33 cellular contexts compared by ENCODE assay signal in the genomic region with DNA sequence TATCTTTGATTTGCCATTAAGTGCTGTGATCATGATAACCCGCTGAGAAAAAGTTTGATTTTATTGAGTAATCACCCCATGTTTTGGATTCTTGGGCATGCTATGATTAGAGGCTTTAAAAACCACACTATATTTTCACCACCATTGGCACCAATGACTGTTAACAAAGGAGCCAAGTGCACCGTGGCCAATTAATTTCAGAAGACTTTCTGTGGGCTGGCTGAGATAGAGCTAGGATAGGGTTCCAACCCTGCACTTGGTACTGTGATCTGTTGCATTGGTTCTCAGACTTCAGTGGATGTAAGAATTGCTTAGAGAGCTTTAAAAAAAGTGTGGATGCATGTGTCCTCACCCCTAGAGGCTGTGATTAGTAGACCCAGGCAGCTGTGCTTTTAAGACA.
"Had no signal": no experiment of that assay in that cellular context is flagged by ENCODE, and none has a peak within 500 bp of the region (broad histone marks: within the 10 kb centered on the region; RNA-seq: fewer than 3 reads in every experiment).

No MANE protein-coding gene starts in this region.

- H3K27ac ChIP-seq: colonic mucosa, epithelial cell of prostate, gastroesophageal sphincter, heart left ventricle, hepatocyte, left lung, neural progenitor cell, parathyroid adenoma, right atrium auricular region, sigmoid colon, skin epidermis, spleen, suprapubic skin, transverse colon, upper lobe of right lung, uterus had no signal

- H3K4me1 ChIP-seq: colonic mucosa, left lung, neural progenitor cell, right atrium auricular region, sigmoid colon, spleen, suprapubic skin, transverse colon, upper lobe of right lung, uterus had no signal

- DNase-seq: colonic mucosa; effector CD8-positive, alpha-beta T cell; endodermal cell; foreskin fibroblast; heart left ventricle; left cardiac atrium; left lung; mammary epithelial cell; mesendoderm; midbrain; naive thymus-derived CD4-positive, alpha-beta T cell; sigmoid colon; spleen; stimulated activated CD4-positive, alpha-beta T cell treated with anti-CD3 and anti-CD28 coated beads, Interleukin-2, amount 100 ng/mL, for 48 hours; stimulated activated CD8-positive, alpha-beta memory T cell treated with anti-CD3 and anti-CD28 coated beads, Interleukin-4, amount 100 ng/mL, for 48 hours; stimulated activated naive CD4-positive, alpha-beta T cell; stimulated activated naive CD8-positive, alpha-beta T cell treated with anti-CD3 and anti-CD28 coated beads, Interleukin-15, amount 100 ng/mL, for 72 hours; transverse colon; upper lobe of right lung; uterus had no signal

- H3K9ac ChIP-seq: neural progenitor cell, parathyroid adenoma had no signal

- H3K4me3 ChIP-seq: colonic mucosa, gastroesophageal sphincter, heart left ventricle, hepatocyte, left lung, neural progenitor cell, right atrium auricular region, sigmoid colon, skin epidermis, spleen, suprapubic skin, transverse colon, upper lobe of right lung, uterus had no signal

- FAIRE-seq: islet of Langerhans had no signal

- H3K27ac Mint-ChIP-seq: dendritic cell treated with granulocyte-macrophage colony-stimulating factor and Interleukin-4, amounts not matched to agents 40 ng/mL and 50 ng/mL, for 4 days; endodermal cell; naive thymus-derived CD4-positive, alpha-beta T cell; neural progenitor cell; progenitor cell of endocrine pancreas; stimulated activated naive CD8-positive, alpha-beta T cell treated with anti-CD3 and anti-CD28 coated beads, Interleukin-15, amount 100 ng/mL, for 72 hours had no signal

- ATAC-seq: esophagus mucosa; gastroesophageal sphincter; heart left ventricle; left lung; naive thymus-derived CD4-positive, alpha-beta T cell; stimulated activated naive CD8-positive, alpha-beta T cell treated with anti-CD3 and anti-CD28 coated beads, Interleukin-15, amount 100 ng/mL, for 72 hours; upper lobe of right lung had no signal

- H3K4me3 Mint-ChIP-seq: dendritic cell treated with granulocyte-macrophage colony-stimulating factor and Interleukin-4, amounts not matched to agents 40 ng/mL and 50 ng/mL, for 4 days; endodermal cell; naive thymus-derived CD4-positive, alpha-beta T cell; nephron; neural progenitor cell; stimulated activated naive CD8-positive, alpha-beta T cell treated with anti-CD3 and anti-CD28 coated beads, Interleukin-15, amount 100 ng/mL, for 72 hours had no signal

- H3K9me3 Mint-ChIP-seq: dendritic cell treated with granulocyte-macrophage colony-stimulating factor and Interleukin-4, amounts not matched to agents 40 ng/mL and 50 ng/mL, for 4 days; endodermal cell; naive thymus-derived CD4-positive, alpha-beta T cell; nephron; neural progenitor cell; stimulated activated naive CD8-positive, alpha-beta T cell treated with anti-CD3 and anti-CD28 coated beads, Interleukin-15, amount 100 ng/mL, for 72 hours had no signal

- H3K36me3 ChIP-seq: colonic mucosa, uterus had no signal

- H3K79me2 ChIP-seq: hepatocyte, parathyroid adenoma had no signal

- H3K27me3 Mint-ChIP-seq: dendritic cell treated with granulocyte-macrophage colony-stimulating factor and Interleukin-4, amounts not matched to agents 40 ng/mL and 50 ng/mL, for 4 days; naive thymus-derived CD4-positive, alpha-beta T cell; progenitor cell of endocrine pancreas; stimulated activated naive CD8-positive, alpha-beta T cell treated with anti-CD3 and anti-CD28 coated beads, Interleukin-15, amount 100 ng/mL, for 72 hours had no signal

- H3K4me1 Mint-ChIP-seq: stimulated activated naive CD8-positive, alpha-beta T cell treated with anti-CD3 and anti-CD28 coated beads, Interleukin-15, amount 100 ng/mL, for 72 hours had no signal

- H3K9me3 ChIP-seq: colonic mucosa, gastroesophageal sphincter, heart left ventricle, left lung, right atrium auricular region, sigmoid colon, spleen, suprapubic skin, transverse colon, upper lobe of right lung, uterus had no signal

- H3K27me3 ChIP-seq: colonic mucosa, gastroesophageal sphincter, hepatocyte, neural progenitor cell, right atrium auricular region, sigmoid colon, spleen, suprapubic skin, transverse colon, upper lobe of right lung, uterus had no signal

- H3K4me2 ChIP-seq: hepatocyte, neural progenitor cell had no signal

- H2AFZ ChIP-seq: hepatocyte, neural progenitor cell, parathyroid adenoma had no signal
